ENCODE assay signal across 22 cellular contexts in genomic region chr1:156703336-156703735, GRCh38. TPM values are rescaled to one million over a fixed set of nuclear protein-coding genes. Genes with fewer than 3 reads are reported as not detected.
DNase-seq lines count a peak whose midpoint lies in the region; ATAC-seq and TF ChIP-seq lines count a peak whose summit lies in the region.
"Had no signal": no experiment of that assay in that cellular context is flagged by ENCODE, and none has a peak within 500 bp of the region (broad histone marks: within the 10 kb centered on the region; RNA-seq: fewer than 3 reads in every experiment).

No MANE protein-coding gene starts in this region.

- H3K27ac ChIP-seq in RWPE1: peak overlapping the region; percentile 95
- H3K27ac ChIP-seq: colonic mucosa, heart right ventricle, psoas muscle, SK-N-MC, suprapubic skin had no signal

- POLR2A ChIA-PET in RWPE1 (lab: Yijun Ruan, JAX; ENCODE audit: low non-redundant PET): no interaction called here

- no peak for ATAC-seq in HG02642 (IDR thresholded peaks at IDR 0.05; ENCODE audit: poor library complexity, unreplicated experiment)
- ATAC-seq: activated CD8-positive, alpha-beta T cell treated with anti-CD3 and anti-CD28 coated beads, Interleukin-2, amount 10 ng/mL, durations not matched to agents 7 days and 5 days; CD8-positive, alpha-beta T cell; heart right ventricle; HepG2; psoas muscle had no signal

- peak overlapping the region; percentile 63 for H3K4me3 ChIP-seq in fibroblast of villous mesenchyme (ENCODE audit: low read depth, low read length)
- peak overlapping the region; percentile 52 for H3K4me3 ChIP-seq in skeletal muscle cell (ENCODE audit: low read depth, low read length)
- H3K4me3 ChIP-seq: colonic mucosa, heart right ventricle, psoas muscle, SK-N-MC had no signal

- TF ChIP-seq CTCF in RWPE1 (conservative IDR thresholded peaks at IDR 0.05; ENCODE audit: low read depth) (no peak), fibroblast of villous mesenchyme (IDR thresholded peaks at IDR 0.05; ENCODE audit: insufficient read depth, low read depth, low read length) (no peak)

- CTCF ChIA-PET in RWPE1 (lab: Yijun Ruan, JAX): interaction anchor here (17.0 kb wide), 1 partner anchor 13 kb away, joined by 225 read pairs; no protein-coding TSS in a partner anchor

- DNase-seq in NCI-H1105 treated with DMSO at 0.1 percent for 48 hours (lab: John Stamatoyannopoulos, UW) (peak; percentile 45), NCI-H1105 (lab: John Stamatoyannopoulos, UW) (no peak), RWPE1 (ENCODE audit: low spot score) (no peak), fibroblast of villous mesenchyme (ENCODE audit: low read depth) (no peak), skeletal muscle cell (ENCODE audit: low read depth) (no peak)
- DNase-seq in NK-92 treated with Interleukin-12 subunit alpha and Interleukin-12 subunit beta, amount 100 ng/mL, for 24 hours (lab: John Stamatoyannopoulos, UW): no peak
- DNase-seq in stimulated activated naive CD4-positive, alpha-beta T cell treated with Interleukin-2 at 50 U/mL for 16 hours (lab: John Stamatoyannopoulos, UW): no peak
- DNase-seq: 8988T; activated CD8-positive, alpha-beta T cell treated with anti-CD3 and anti-CD28 coated beads, Interleukin-2, amount 10 ng/mL, durations not matched to agents 7 days and 5 days; amygdala; CD8-positive, alpha-beta T cell; colonic mucosa; erythroblast; GDM1; heart right ventricle; MV-4-11; psoas muscle had no signal

RNA-seq across cellular contexts. Expression of gene CRABP2, which starts 2.0 kb away (rescaled TPM):
- 39.0 and 80.7 TPM in 2 replicates for total RNA-seq in fibroblast of villous mesenchyme

RNA-seq across cellular contexts. Expression of gene METTL25B, which starts 24.9 kb away (rescaled TPM):
- total RNA-seq in fibroblast of villous mesenchyme: 9.0 and 12.5 TPM in 2 replicates

RNA-seq across cellular contexts. Expression of gene ISG20L2, which starts 25.2 kb away (rescaled TPM):
- 17.4 and 22.9 TPM in 2 replicates for total RNA-seq in fibroblast of villous mesenchyme

RNA-seq across cellular contexts. Expression of gene NES, which starts 26.1 kb away (rescaled TPM):
- 66.4 and 66.9 TPM in 2 replicates for total RNA-seq in fibroblast of villous mesenchyme
- total RNA-seq: activated CD8-positive, alpha-beta T cell treated with anti-CD3 and anti-CD28 coated beads, Interleukin-2, amount 10 ng/mL, durations not matched to agents 7 days and 5 days; activated T-helper 2 cell treated with anti-CD3 and anti-CD28 coated beads, Interferon-gamma antibody, Interleukin-2, Interleukin-4, amounts not matched to agents 10 μg/mL and 5 μg/mL and 100 μg/mL, durations not matched to agents 14 hours and 24 hours and 36 hours; CD8-positive, alpha-beta T cell had no signal

RNA-seq across cellular contexts. Expression of gene MRPL24, which starts 37.6 kb away (rescaled TPM):
- total RNA-seq in fibroblast of villous mesenchyme: 21.6 and 26.1 TPM in 2 replicates
